In genomic region chr16:30652718-30653117, GRCh38 we compare ENCODE assay signal across 13 cellular contexts. TPM values are rescaled to one million over a fixed set of nuclear protein-coding genes. Genes with fewer than 3 reads are reported as not detected.
DNase-seq lines count a peak whose midpoint lies in the region; ATAC-seq, FAIRE-seq and TF ChIP-seq lines count a peak whose summit lies in the region.
"Had no signal": no experiment of that assay in that cellular context is flagged by ENCODE, and none has a peak within 500 bp of the region (broad histone marks: within the 10 kb centered on the region; RNA-seq: fewer than 3 reads in every experiment).

No MANE protein-coding gene starts in this region.

- H3K27ac ChIP-seq in ACC112 (ENCODE audit: low read depth, low read length), result no peak overlapping the region
- H3K27ac ChIP-seq in GM23338 (ENCODE audit: low read depth), result no peak overlapping the region
- no peak overlapping the region for H3K27ac ChIP-seq in muscle layer of colon (ENCODE audit: low read depth, low read length)

- peaks cover 11% of the 10 kb centered on the region for H3K4me1 ChIP-seq in ACC112 (ENCODE audit: control insufficient read depth, insufficient read depth, low read length, unreplicated experiment)
- peaks cover 4% of the 10 kb centered on the region; the same call in 1 of the 2 replicates for H3K4me1 ChIP-seq in GM23338 (ENCODE audit: insufficient read depth)
- H3K4me1 ChIP-seq in muscle layer of colon (ENCODE audit: insufficient read depth, low read length), result peaks cover 38% of the 10 kb centered on the region

- H3K79me2 ChIP-seq in ACC112 (ENCODE audit: control insufficient read depth, insufficient read depth, low read length, unreplicated experiment) (peaks cover 8% of the 10 kb centered on the region), GM23338 (replicated peaks; ENCODE audit: insufficient read depth) (no peaks in the 10 kb centered on the region)

- no peak for TF ChIP-seq POLR2A in GM12891 (IDR thresholded peaks at IDR 0.05; ENCODE audit: low read depth, low read length)

- H3K4me3 ChIP-seq in ACC112 (ENCODE audit: low read depth, low read length) (peak overlapping the region; percentile 100; the same call in 1 of the 2 replicates), GM23338 (no peak overlapping the region), muscle layer of colon (ENCODE audit: low read depth in 1 of 2, low read length in 2 of 2) (peak overlapping the region in 1 of 2 donors; percentile 96)

- no peaks in the 10 kb centered on the region for H3K9me3 Mint-ChIP-seq in GM23338
- H3K9me3 Mint-ChIP-seq in activated naive CD8-positive, alpha-beta T cell treated with anti-CD3 and anti-CD28 coated beads for 36 hours, result no peaks in the 10 kb centered on the region

- H3F3A ChIP-seq in GM23338 (replicated peaks; ENCODE audit: low read depth), result peaks cover 13% of the 10 kb centered on the region

- H3K4me2 ChIP-seq in GM23338, result no peak overlapping the region

- peaks cover 16% of the 10 kb centered on the region for H3K4me1 Mint-ChIP-seq in GM23338
- peaks cover 48% of the 10 kb centered on the region for H3K4me1 Mint-ChIP-seq in activated naive CD8-positive, alpha-beta T cell treated with anti-CD3 and anti-CD28 coated beads for 36 hours

- H3K27me3 ChIP-seq in ACC112 (ENCODE audit: insufficient read depth, low read length) (no peaks in the 10 kb centered on the region), GM23338 (ENCODE audit: insufficient read depth) (peaks cover 22% of the 10 kb centered on the region), muscle layer of colon (ENCODE audit: control insufficient read depth in 1 of 2, insufficient read depth in 2 of 2, low read length in 2 of 2) (no peaks in the 10 kb centered on the region)

- H4K20me1 ChIP-seq in GM23338 (replicated peaks; ENCODE audit: insufficient read depth), result no peaks in the 10 kb centered on the region; the same call in 1 of the 2 replicates

- H3K27ac Mint-ChIP-seq in GM23338, result no peak overlapping the region
- peak overlapping the region; percentile 91 for H3K27ac Mint-ChIP-seq in activated naive CD8-positive, alpha-beta T cell treated with anti-CD3 and anti-CD28 coated beads for 36 hours

- no peaks in the 10 kb centered on the region; the same call in 1 of the 2 replicates for H3K36me3 ChIP-seq in ACC112 (ENCODE audit: insufficient read depth, low read length)
- no peaks in the 10 kb centered on the region; the same call in 1 of the 2 replicates for H3K36me3 ChIP-seq in GM23338 (ENCODE audit: insufficient read depth)
- H3K36me3 ChIP-seq in muscle layer of colon (ENCODE audit: insufficient read depth, low read length), result peaks cover 39% of the 10 kb centered on the region

- H3K9me2 ChIP-seq in GM23338 (ENCODE audit: insufficient read depth), result no peaks in the 10 kb centered on the region

- H2AFZ ChIP-seq in ACC112 (ENCODE audit: low read length, unreplicated experiment), result no peak overlapping the region
- no peak overlapping the region for H2AFZ ChIP-seq in GM23338

- TF ChIP-seq CTCF in GM23338 (conservative IDR thresholded peaks at IDR 0.05; ENCODE audit: low read depth in 2 of 2), result no peak

- H3K36me3 Mint-ChIP-seq in GM23338 (ENCODE audit: low read depth), result peaks cover 2% of the 10 kb centered on the region; the same call in 1 of the 3 replicates
- peaks cover 40% of the 10 kb centered on the region for H3K36me3 Mint-ChIP-seq in activated naive CD8-positive, alpha-beta T cell treated with anti-CD3 and anti-CD28 coated beads for 36 hours

- DNase-seq in GM23338 (ENCODE audit: low spot score) (no peak), GM12891 (ENCODE audit: insufficient read length, low spot score) (no peak), NCI-H2227 (lab: John Stamatoyannopoulos, UW; ENCODE audit: unreplicated experiment) (no peak)
- DNase-seq in activated naive CD8-positive, alpha-beta T cell treated with anti-CD3 and anti-CD28 coated beads for 36 hours, result no peak
- DNase-seq: anterior cingulate cortex; COR-L47; NCI-H1694 treated with DMSO at 0.1 percent for 48 hours; stimulated activated CD4-positive, alpha-beta T cell treated with anti-CD3 and anti-CD28 coated beads, Interleukin-1b, Interleukin-23, amount 100 ng/mL, for 48 hours had no signal

- H3K9me3 ChIP-seq in muscle layer of colon (ENCODE audit: low read length), result no peaks in the 10 kb centered on the region

- ATAC-seq in GM23338 (no peak), HG03196 (IDR thresholded peaks at IDR 0.05; ENCODE audit: unreplicated experiment) (no peak), HG02588 (IDR thresholded peaks at IDR 0.05; ENCODE audit: unreplicated experiment) (no peak)

- peak overlapping the region; percentile 74 for H3K4me3 Mint-ChIP-seq in GM23338
- peak overlapping the region; percentile 97 for H3K4me3 Mint-ChIP-seq in activated naive CD8-positive, alpha-beta T cell treated with anti-CD3 and anti-CD28 coated beads for 36 hours

- H3K9ac ChIP-seq in muscle layer of colon (ENCODE audit: low read length), result peak overlapping the region; percentile 57

- peaks cover 35% of the 10 kb centered on the region for H3K27me3 Mint-ChIP-seq in GM23338 (ENCODE audit: insufficient read depth, low read depth, poor library complexity)
- no peaks in the 10 kb centered on the region for H3K27me3 Mint-ChIP-seq in activated naive CD8-positive, alpha-beta T cell treated with anti-CD3 and anti-CD28 coated beads for 36 hours

- no peak for FAIRE-seq in GM12891 (lab: Jason Lieb, UNC)
- FAIRE-seq: endothelial cell of umbilical vein had no signal

TF ChIP-seq in GM23338, 12 proteins besides CTCF, POLR2A, EP300 and RAD21 (continues in another document):
- no peak for TF ChIP-seq ZNF331 (CRISPR knock-in tag; IDR thresholded peaks at IDR 0.05; ENCODE audit: low read depth)

TF ChIP-seq in GM12891, 5 proteins besides CTCF, POLR2A, EP300 and RAD21:
- TF ChIP-seq TAF1 (IDR thresholded peaks at IDR 0.05; ENCODE audit: low read depth, low read length) (no peak), SPI1 (IDR thresholded peaks at IDR 0.05; ENCODE audit: low read depth, low read length) (no peak), POLR2AphosphoS5 (IDR thresholded peaks at IDR 0.05; ENCODE audit: low read depth, low read length) (no peak), POU2F2 (IDR thresholded peaks at IDR 0.05; ENCODE audit: low read depth, low read length) (no peak), PAX5 (IDR thresholded peaks at IDR 0.05; ENCODE audit: insufficient read depth, low read length, severe bottlenecking) (no peak)

RNA-seq across cellular contexts. Expression of gene PRR14, which starts 2.0 kb away (rescaled TPM):
- 4.6 and 8.9 TPM in 2 replicates for total RNA-seq in GM23338 (2014; rRNA removed; shearing (Covaris generic))
- 12.7 and 13.0 TPM in 2 replicates for polyA plus RNA-seq in GM23338 (2016; fragmentation: Nextera tagmentation; extraction: Ambion mirVana)
- total RNA-seq in activated naive CD8-positive, alpha-beta T cell treated with anti-CD3 and anti-CD28 coated beads for 36 hours, result 10 to 100 TPM; 90.1 to 93.3 TPM
- polyA plus RNA-seq in GM12891 (2012; ENCODE audit: low read depth, missing spikeins), result 38.7 TPM

RNA-seq across cellular contexts. Expression of gene FBRS, which starts 5.5 kb away (rescaled TPM):
- 5.2 and 7.2 TPM in 2 replicates for total RNA-seq in GM23338 (2014; rRNA removed; shearing (Covaris generic))
- 2.3 and 2.7 TPM in 2 replicates for polyA plus RNA-seq in GM23338 (2016; fragmentation: Nextera tagmentation; extraction: Ambion mirVana)
- total RNA-seq in activated naive CD8-positive, alpha-beta T cell treated with anti-CD3 and anti-CD28 coated beads for 36 hours, result 10 to 100 TPM; 92.8 to 94.5 TPM
- 47.2 TPM for polyA plus RNA-seq in GM12891 (2012; ENCODE audit: low read depth, missing spikeins)

RNA-seq across cellular contexts. Expression of gene ZNF689, which starts 42.5 kb away (rescaled TPM):
- 13.4 and 16.7 TPM in 2 replicates for total RNA-seq in GM23338 (2014; rRNA removed; shearing (Covaris generic))
- 5.3 and 5.9 TPM in 2 replicates for polyA plus RNA-seq in GM23338 (2016; fragmentation: Nextera tagmentation; extraction: Ambion mirVana)
- total RNA-seq in activated naive CD8-positive, alpha-beta T cell treated with anti-CD3 and anti-CD28 coated beads for 36 hours, result 10 to 100 TPM; 14.8 to 15.5 TPM
- polyA plus RNA-seq in GM12891 (2012; ENCODE audit: low read depth, missing spikeins), result 5.2 TPM

RNA-seq across cellular contexts. Expression of gene SRCAP, which starts 46.3 kb away (rescaled TPM):
- total RNA-seq in GM23338 (2014; rRNA removed; shearing (Covaris generic)), result 38.4 and 44.3 TPM in 2 replicates
- 14.1 and 15.3 TPM in 2 replicates for polyA plus RNA-seq in GM23338 (2016; fragmentation: Nextera tagmentation; extraction: Ambion mirVana)
- total RNA-seq in activated naive CD8-positive, alpha-beta T cell treated with anti-CD3 and anti-CD28 coated beads for 36 hours, result 10 to 100 TPM; 66.1 to 72.6 TPM
- 11.5 TPM for polyA plus RNA-seq in GM12891 (2012; ENCODE audit: low read depth, missing spikeins)

Comparison
In these comparisons a context has a peak if more than half of its experiments do, and no peak if none do; other contexts are left out.
1. RNA of gene FBRS, which starts 5.5 kb away (total RNA-seq): 92.8 to 94.5 TPM in activated naive CD8-positive, alpha-beta T cell treated with anti-CD3 and anti-CD28 coated beads for 36 hours; 5.2 to 7.2 TPM in GM23338; every median in the first group is over 10 times any median in the second.